ENCODE assay signal across 1 cellular context in genomic region chr9:136996361-136997281, GRCh38.
TF ChIP-seq lines count a peak whose summit lies in the region.

A gene with protein sequence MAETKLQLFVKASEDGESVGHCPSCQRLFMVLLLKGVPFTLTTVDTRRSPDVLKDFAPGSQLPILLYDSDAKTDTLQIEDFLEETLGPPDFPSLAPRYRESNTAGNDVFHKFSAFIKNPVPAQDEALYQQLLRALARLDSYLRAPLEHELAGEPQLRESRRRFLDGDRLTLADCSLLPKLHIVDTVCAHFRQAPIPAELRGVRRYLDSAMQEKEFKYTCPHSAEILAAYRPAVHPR (minus strand): TSS chr9:136996568. CDS start chr9:136996543, 25 bp downstream.

TF ChIP-seq in HepG2, 621 proteins besides CTCF, POLR2A, EP300 and RAD21 (continued from another document and continues in another):
- TF ChIP-seq HNRNPL (IDR thresholded peaks at IDR 0.05; ENCODE audit: low read depth, low read length) (peak; percentile 38; the same call in 1 of the 2 replicates), HDAC2 (CRISPR knock-in tag; IDR thresholded peaks at IDR 0.05) (peak; percentile 37; the same call in 1 of the 2 replicates), DR1 (CRISPR knock-in tag; IDR thresholded peaks at IDR 0.05) (no peak), HOXA3 (CRISPR knock-in tag; IDR thresholded peaks at IDR 0.05) (0 out of 2 replicates have a peak, but pooled peaks have one; percentile 6), NR2C2 (CRISPR knock-in tag; IDR thresholded peaks at IDR 0.05; ENCODE audit: borderline replicate concordance) (no peak), FOXK2 (IDR thresholded peaks at IDR 0.05) (no peak), ZBTB38 (CRISPR knock-in tag; IDR thresholded peaks at IDR 0.05) (peak; percentile 7; the same call in 1 of the 2 replicates), HNF4A (CRISPR knock-in tag; IDR thresholded peaks at IDR 0.05) (peak; percentile 46), RXRA (CRISPR knock-in tag; IDR thresholded peaks at IDR 0.05) (peak; percentile 20; the same call in 1 of the 2 replicates), ZNF530 (CRISPR knock-in tag; IDR thresholded peaks at IDR 0.05; ENCODE audit: low read depth) (no peak), ZNF136 (CRISPR knock-in tag; IDR thresholded peaks at IDR 0.05; ENCODE audit: low read depth) (no peak), ZNF430 (CRISPR knock-in tag; IDR thresholded peaks at IDR 0.05) (peak; percentile 54; the same call in 1 of the 2 replicates), MED13 (CRISPR knock-in tag; IDR thresholded peaks at IDR 0.05) (no peak), SIX4 (CRISPR knock-in tag; IDR thresholded peaks at IDR 0.05) (peak; percentile 68), ZNF609 (CRISPR knock-in tag; IDR thresholded peaks at IDR 0.05; ENCODE audit: borderline replicate concordance) (0 out of 2 replicates have a peak, but pooled peaks have one; percentile 45), TCF12 (IDR thresholded peaks at IDR 0.05) (no peak), TCF12 (CRISPR knock-in tag; IDR thresholded peaks at IDR 0.05) (peak; percentile 28; the same call in 1 of the 2 replicates), ZNF34 (CRISPR knock-in tag; IDR thresholded peaks at IDR 0.05; ENCODE audit: borderline replicate concordance) (peak; percentile 48; the same call in 1 of the 2 replicates), CSRNP1 (CRISPR knock-in tag; IDR thresholded peaks at IDR 0.05) (peak; percentile 9; the same call in 1 of the 2 replicates), PATZ1 (CRISPR knock-in tag; IDR thresholded peaks at IDR 0.05) (peak; percentile 85)
- TF ChIP-seq, protein P1, sequence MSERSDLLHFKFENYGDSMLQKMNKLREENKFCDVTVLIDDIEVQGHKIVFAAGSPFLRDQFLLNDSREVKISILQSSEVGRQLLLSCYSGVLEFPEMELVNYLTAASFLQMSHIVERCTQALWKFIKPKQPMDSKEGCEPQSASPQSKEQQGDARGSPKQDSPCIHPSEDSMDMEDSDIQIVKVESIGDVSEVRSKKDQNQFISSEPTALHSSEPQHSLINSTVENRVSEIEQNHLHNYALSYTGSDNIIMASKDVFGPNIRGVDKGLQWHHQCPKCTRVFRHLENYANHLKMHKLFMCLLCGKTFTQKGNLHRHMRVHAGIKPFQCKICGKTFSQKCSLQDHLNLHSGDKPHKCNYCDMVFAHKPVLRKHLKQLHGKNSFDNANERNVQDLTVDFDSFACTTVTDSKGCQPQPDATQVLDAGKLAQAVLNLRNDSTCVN (CRISPR knock-in tag; IDR thresholded peaks at IDR 0.05; ENCODE audit: borderline replicate concordance): no peak
- TF ChIP-seq, protein P2, sequence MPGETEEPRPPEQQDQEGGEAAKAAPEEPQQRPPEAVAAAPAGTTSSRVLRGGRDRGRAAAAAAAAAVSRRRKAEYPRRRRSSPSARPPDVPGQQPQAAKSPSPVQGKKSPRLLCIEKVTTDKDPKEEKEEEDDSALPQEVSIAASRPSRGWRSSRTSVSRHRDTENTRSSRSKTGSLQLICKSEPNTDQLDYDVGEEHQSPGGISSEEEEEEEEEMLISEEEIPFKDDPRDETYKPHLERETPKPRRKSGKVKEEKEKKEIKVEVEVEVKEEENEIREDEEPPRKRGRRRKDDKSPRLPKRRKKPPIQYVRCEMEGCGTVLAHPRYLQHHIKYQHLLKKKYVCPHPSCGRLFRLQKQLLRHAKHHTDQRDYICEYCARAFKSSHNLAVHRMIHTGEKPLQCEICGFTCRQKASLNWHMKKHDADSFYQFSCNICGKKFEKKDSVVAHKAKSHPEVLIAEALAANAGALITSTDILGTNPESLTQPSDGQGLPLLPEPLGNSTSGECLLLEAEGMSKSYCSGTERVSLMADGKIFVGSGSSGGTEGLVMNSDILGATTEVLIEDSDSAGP (CRISPR knock-in tag; IDR thresholded peaks at IDR 0.05; ENCODE audit: borderline replicate concordance): peak; percentile 75
- TF ChIP-seq, protein P3, sequence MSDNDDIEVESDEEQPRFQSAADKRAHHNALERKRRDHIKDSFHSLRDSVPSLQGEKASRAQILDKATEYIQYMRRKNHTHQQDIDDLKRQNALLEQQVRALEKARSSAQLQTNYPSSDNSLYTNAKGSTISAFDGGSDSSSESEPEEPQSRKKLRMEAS (IDR thresholded peaks at IDR 0.05): 0 out of 2 replicates have a peak, but pooled peaks have one; percentile 28
- TF ChIP-seq, protein P4, sequence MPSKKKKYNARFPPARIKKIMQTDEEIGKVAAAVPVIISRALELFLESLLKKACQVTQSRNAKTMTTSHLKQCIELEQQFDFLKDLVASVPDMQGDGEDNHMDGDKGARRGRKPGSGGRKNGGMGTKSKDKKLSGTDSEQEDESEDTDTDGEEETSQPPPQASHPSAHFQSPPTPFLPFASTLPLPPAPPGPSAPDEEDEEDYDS (CRISPR knock-in tag; IDR thresholded peaks at IDR 0.05): peak; percentile 64
- TF ChIP-seq, protein P5, sequence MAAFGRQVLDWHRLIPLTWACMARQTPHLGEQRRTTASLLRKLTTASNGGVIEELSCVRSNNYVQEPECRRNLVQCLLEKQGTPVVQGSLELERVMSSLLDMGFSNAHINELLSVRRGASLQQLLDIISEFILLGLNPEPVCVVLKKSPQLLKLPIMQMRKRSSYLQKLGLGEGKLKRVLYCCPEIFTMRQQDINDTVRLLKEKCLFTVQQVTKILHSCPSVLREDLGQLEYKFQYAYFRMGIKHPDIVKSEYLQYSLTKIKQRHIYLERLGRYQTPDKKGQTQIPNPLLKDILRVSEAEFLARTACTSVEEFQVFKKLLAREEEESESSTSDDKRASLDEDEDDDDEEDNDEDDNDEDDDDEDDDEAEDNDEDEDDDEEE (CRISPR knock-in tag; IDR thresholded peaks at IDR 0.05): peak; percentile 68; the same call in 1 of the 2 replicates
- TF ChIP-seq, protein P6, sequence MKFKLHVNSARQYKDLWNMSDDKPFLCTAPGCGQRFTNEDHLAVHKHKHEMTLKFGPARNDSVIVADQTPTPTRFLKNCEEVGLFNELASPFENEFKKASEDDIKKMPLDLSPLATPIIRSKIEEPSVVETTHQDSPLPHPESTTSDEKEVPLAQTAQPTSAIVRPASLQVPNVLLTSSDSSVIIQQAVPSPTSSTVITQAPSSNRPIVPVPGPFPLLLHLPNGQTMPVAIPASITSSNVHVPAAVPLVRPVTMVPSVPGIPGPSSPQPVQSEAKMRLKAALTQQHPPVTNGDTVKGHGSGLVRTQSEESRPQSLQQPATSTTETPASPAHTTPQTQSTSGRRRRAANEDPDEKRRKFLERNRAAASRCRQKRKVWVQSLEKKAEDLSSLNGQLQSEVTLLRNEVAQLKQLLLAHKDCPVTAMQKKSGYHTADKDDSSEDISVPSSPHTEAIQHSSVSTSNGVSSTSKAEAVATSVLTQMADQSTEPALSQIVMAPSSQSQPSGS (CRISPR knock-in tag; IDR thresholded peaks at IDR 0.05): no peak
- TF ChIP-seq, protein P7, sequence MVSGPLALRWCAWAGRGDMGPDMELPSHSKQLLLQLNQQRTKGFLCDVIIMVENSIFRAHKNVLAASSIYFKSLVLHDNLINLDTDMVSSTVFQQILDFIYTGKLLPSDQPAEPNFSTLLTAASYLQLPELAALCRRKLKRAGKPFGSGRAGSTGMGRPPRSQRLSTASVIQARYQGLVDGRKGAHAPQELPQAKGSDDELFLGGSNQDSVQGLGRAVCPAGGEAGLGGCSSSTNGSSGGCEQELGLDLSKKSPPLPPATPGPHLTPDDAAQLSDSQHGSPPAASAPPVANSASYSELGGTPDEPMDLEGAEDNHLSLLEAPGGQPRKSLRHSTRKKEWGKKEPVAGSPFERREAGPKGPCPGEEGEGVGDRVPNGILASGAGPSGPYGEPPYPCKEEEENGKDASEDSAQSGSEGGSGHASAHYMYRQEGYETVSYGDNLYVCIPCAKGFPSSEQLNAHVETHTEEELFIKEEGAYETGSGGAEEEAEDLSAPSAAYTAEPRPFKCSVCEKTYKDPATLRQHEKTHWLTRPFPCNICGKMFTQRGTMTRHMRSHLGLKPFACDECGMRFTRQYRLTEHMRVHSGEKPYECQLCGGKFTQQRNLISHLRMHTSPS (CRISPR knock-in tag; IDR thresholded peaks at IDR 0.05; ENCODE audit: low read depth): no peak; the same call in none of the 2 replicates
- TF ChIP-seq, protein P8, sequence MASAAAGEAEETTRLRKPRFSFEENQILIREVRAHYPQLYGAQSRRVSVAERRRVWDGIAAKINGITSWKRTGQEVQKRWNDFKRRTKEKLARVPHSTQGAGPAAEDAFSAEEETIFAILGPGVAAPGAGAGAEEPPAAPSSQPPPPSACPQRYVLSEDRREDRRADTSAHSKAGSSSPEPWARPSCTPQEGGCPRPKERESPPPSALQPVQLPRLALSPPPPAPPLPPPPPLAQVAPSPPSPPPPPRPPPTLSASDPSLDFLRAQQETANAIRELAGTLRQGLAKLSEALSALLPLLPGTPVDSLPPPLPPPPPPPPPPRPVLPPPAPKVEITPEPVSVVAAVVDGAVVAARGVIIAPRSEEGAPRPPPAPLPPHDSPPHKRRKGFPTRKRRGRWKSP (CRISPR knock-in tag; IDR thresholded peaks at IDR 0.05): peak; percentile 67; the same call in 1 of the 2 replicates
- TF ChIP-seq, protein P9, sequence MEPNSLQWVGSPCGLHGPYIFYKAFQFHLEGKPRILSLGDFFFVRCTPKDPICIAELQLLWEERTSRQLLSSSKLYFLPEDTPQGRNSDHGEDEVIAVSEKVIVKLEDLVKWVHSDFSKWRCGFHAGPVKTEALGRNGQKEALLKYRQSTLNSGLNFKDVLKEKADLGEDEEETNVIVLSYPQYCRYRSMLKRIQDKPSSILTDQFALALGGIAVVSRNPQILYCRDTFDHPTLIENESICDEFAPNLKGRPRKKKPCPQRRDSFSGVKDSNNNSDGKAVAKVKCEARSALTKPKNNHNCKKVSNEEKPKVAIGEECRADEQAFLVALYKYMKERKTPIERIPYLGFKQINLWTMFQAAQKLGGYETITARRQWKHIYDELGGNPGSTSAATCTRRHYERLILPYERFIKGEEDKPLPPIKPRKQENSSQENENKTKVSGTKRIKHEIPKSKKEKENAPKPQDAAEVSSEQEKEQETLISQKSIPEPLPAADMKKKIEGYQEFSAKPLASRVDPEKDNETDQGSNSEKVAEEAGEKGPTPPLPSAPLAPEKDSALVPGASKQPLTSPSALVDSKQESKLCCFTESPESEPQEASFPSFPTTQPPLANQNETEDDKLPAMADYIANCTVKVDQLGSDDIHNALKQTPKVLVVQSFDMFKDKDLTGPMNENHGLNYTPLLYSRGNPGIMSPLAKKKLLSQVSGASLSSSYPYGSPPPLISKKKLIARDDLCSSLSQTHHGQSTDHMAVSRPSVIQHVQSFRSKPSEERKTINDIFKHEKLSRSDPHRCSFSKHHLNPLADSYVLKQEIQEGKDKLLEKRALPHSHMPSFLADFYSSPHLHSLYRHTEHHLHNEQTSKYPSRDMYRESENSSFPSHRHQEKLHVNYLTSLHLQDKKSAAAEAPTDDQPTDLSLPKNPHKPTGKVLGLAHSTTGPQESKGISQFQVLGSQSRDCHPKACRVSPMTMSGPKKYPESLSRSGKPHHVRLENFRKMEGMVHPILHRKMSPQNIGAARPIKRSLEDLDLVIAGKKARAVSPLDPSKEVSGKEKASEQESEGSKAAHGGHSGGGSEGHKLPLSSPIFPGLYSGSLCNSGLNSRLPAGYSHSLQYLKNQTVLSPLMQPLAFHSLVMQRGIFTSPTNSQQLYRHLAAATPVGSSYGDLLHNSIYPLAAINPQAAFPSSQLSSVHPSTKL (CRISPR knock-in tag; IDR thresholded peaks at IDR 0.05): 0 out of 2 replicates have a peak, but pooled peaks have one; percentile 21
